ENCODE assay signal across 1 cellular context in genomic region chr17:55417411-55418268, GRCh38.
TF ChIP-seq lines count a peak whose summit lies in the region.

No MANE protein-coding gene starts in this region.

TF ChIP-seq in IMR-90, 13 proteins besides CTCF, POLR2A, EP300 and RAD21 (continued from another document):
- TF ChIP-seq FOS (IDR thresholded peaks at IDR 0.05; ENCODE audit: low read depth, low read length): no peak
- no peak for TF ChIP-seq CHD1 (IDR thresholded peaks at IDR 0.05; ENCODE audit: low read depth, low read length)
- no peak for TF ChIP-seq RFX5 (IDR thresholded peaks at IDR 0.05; ENCODE audit: low read depth, low read length)
- TF ChIP-seq ELK1 (IDR thresholded peaks at IDR 0.05; ENCODE audit: borderline replicate concordance, low read depth, low read length): no peak
TF ChIP-seq in IMR-90: peak in this region for 0.
